1 cellular context compared by ENCODE assay signal in genomic region chr20:25987073-25987927, GRCh38.
A peak's percentile ranks its signal among the peaks of the same experiment; 100 is the strongest.
TF ChIP-seq lines count a peak whose summit lies in the region.

No MANE protein-coding gene starts in this region.

TF ChIP-seq in K562, 482 proteins besides CTCF, POLR2A, EP300 and RAD21 (continued from another document):
- TF ChIP-seq, protein P1, sequence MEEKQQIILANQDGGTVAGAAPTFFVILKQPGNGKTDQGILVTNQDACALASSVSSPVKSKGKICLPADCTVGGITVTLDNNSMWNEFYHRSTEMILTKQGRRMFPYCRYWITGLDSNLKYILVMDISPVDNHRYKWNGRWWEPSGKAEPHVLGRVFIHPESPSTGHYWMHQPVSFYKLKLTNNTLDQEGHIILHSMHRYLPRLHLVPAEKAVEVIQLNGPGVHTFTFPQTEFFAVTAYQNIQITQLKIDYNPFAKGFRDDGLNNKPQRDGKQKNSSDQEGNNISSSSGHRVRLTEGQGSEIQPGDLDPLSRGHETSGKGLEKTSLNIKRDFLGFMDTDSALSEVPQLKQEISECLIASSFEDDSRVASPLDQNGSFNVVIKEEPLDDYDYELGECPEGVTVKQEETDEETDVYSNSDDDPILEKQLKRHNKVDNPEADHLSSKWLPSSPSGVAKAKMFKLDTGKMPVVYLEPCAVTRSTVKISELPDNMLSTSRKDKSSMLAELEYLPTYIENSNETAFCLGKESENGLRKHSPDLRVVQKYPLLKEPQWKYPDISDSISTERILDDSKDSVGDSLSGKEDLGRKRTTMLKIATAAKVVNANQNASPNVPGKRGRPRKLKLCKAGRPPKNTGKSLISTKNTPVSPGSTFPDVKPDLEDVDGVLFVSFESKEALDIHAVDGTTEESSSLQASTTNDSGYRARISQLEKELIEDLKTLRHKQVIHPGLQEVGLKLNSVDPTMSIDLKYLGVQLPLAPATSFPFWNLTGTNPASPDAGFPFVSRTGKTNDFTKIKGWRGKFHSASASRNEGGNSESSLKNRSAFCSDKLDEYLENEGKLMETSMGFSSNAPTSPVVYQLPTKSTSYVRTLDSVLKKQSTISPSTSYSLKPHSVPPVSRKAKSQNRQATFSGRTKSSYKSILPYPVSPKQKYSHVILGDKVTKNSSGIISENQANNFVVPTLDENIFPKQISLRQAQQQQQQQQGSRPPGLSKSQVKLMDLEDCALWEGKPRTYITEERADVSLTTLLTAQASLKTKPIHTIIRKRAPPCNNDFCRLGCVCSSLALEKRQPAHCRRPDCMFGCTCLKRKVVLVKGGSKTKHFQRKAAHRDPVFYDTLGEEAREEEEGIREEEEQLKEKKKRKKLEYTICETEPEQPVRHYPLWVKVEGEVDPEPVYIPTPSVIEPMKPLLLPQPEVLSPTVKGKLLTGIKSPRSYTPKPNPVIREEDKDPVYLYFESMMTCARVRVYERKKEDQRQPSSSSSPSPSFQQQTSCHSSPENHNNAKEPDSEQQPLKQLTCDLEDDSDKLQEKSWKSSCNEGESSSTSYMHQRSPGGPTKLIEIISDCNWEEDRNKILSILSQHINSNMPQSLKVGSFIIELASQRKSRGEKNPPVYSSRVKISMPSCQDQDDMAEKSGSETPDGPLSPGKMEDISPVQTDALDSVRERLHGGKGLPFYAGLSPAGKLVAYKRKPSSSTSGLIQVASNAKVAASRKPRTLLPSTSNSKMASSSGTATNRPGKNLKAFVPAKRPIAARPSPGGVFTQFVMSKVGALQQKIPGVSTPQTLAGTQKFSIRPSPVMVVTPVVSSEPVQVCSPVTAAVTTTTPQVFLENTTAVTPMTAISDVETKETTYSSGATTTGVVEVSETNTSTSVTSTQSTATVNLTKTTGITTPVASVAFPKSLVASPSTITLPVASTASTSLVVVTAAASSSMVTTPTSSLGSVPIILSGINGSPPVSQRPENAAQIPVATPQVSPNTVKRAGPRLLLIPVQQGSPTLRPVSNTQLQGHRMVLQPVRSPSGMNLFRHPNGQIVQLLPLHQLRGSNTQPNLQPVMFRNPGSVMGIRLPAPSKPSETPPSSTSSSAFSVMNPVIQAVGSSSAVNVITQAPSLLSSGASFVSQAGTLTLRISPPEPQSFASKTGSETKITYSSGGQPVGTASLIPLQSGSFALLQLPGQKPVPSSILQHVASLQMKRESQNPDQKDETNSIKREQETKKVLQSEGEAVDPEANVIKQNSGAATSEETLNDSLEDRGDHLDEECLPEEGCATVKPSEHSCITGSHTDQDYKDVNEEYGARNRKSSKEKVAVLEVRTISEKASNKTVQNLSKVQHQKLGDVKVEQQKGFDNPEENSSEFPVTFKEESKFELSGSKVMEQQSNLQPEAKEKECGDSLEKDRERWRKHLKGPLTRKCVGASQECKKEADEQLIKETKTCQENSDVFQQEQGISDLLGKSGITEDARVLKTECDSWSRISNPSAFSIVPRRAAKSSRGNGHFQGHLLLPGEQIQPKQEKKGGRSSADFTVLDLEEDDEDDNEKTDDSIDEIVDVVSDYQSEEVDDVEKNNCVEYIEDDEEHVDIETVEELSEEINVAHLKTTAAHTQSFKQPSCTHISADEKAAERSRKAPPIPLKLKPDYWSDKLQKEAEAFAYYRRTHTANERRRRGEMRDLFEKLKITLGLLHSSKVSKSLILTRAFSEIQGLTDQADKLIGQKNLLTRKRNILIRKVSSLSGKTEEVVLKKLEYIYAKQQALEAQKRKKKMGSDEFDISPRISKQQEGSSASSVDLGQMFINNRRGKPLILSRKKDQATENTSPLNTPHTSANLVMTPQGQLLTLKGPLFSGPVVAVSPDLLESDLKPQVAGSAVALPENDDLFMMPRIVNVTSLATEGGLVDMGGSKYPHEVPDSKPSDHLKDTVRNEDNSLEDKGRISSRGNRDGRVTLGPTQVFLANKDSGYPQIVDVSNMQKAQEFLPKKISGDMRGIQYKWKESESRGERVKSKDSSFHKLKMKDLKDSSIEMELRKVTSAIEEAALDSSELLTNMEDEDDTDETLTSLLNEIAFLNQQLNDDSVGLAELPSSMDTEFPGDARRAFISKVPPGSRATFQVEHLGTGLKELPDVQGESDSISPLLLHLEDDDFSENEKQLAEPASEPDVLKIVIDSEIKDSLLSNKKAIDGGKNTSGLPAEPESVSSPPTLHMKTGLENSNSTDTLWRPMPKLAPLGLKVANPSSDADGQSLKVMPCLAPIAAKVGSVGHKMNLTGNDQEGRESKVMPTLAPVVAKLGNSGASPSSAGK (IDR thresholded peaks at IDR 0.05): peak; percentile 38
- TF ChIP-seq L3MBTL2 (IDR thresholded peaks at IDR 0.05) (peak; percentile 37; the same call in 1 of the 2 replicates), KLF10 (CRISPR knock-in tag; IDR thresholded peaks at IDR 0.05) (no peak), NRF1 (conservative IDR thresholded peaks at IDR 0.05 in 1 of 2, IDR thresholded peaks at IDR 0.05 in 1 of 2) (peak; percentile 92 to 93), MEIS2 (IDR thresholded peaks at IDR 0.05; ENCODE audit: partially characterized antibody) (peak; percentile 12)
